1 cellular context compared by ENCODE assay signal in genomic region chr7:55571534-55572377, GRCh38.
TF ChIP-seq lines count a peak whose summit lies in the region.

No MANE protein-coding gene starts in this region.

TF ChIP-seq in K562, 482 proteins besides CTCF, POLR2A, EP300 and RAD21 (continued from another document and continues in another):
- TF ChIP-seq, protein P1, sequence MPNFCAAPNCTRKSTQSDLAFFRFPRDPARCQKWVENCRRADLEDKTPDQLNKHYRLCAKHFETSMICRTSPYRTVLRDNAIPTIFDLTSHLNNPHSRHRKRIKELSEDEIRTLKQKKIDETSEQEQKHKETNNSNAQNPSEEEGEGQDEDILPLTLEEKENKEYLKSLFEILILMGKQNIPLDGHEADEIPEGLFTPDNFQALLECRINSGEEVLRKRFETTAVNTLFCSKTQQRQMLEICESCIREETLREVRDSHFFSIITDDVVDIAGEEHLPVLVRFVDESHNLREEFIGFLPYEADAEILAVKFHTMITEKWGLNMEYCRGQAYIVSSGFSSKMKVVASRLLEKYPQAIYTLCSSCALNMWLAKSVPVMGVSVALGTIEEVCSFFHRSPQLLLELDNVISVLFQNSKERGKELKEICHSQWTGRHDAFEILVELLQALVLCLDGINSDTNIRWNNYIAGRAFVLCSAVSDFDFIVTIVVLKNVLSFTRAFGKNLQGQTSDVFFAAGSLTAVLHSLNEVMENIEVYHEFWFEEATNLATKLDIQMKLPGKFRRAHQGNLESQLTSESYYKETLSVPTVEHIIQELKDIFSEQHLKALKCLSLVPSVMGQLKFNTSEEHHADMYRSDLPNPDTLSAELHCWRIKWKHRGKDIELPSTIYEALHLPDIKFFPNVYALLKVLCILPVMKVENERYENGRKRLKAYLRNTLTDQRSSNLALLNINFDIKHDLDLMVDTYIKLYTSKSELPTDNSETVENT (CRISPR knock-in tag; IDR thresholded peaks at IDR 0.05) = no peak
- TF ChIP-seq ZSCAN29 (IDR thresholded peaks at IDR 0.05) (no peak), MCM2 (IDR thresholded peaks at IDR 0.05; ENCODE audit: low read depth) (no peak), ARID1B (IDR thresholded peaks at IDR 0.05) (0 out of 2 replicates have a peak, but pooled peaks have one; percentile 17), HDAC6 (IDR thresholded peaks at IDR 0.05; ENCODE audit: low read depth, low read length) (no peak), TGIF2 (CRISPR knock-in tag; IDR thresholded peaks at IDR 0.05) (no peak), BCOR (IDR thresholded peaks at IDR 0.05) (0 out of 2 replicates have a peak, but pooled peaks have one; percentile 25), KDM2B (CRISPR knock-in tag; IDR thresholded peaks at IDR 0.05) (no peak), JUNB (CRISPR knock-in tag; conservative IDR thresholded peaks at IDR 0.05) (no peak), ZNF311 (CRISPR knock-in tag; IDR thresholded peaks at IDR 0.05) (no peak), CEBPB (tag; IDR thresholded peaks at IDR 0.05) (no peak), FOSL1 (tag; conservative IDR thresholded peaks at IDR 0.05) (no peak), MED1 (CRISPR knock-in tag; IDR thresholded peaks at IDR 0.05; ENCODE audit: borderline replicate concordance) (no peak), DACH1 (IDR thresholded peaks at IDR 0.05; ENCODE audit: partially characterized antibody) (no peak), ADNP (tag; IDR thresholded peaks at IDR 0.05) (no peak), RAD51 (IDR thresholded peaks at IDR 0.05; ENCODE audit: borderline replicate concordance, low read depth) (no peak), ATF1 (CRISPR knock-in tag; IDR thresholded peaks at IDR 0.05) (no peak), ATF1 (tag; IDR thresholded peaks at IDR 0.05) (peak; percentile 50), HLTF (IDR thresholded peaks at IDR 0.05) (no peak), LCOR (CRISPR knock-in tag; IDR thresholded peaks at IDR 0.05) (no peak), ID3 (CRISPR knock-in tag; IDR thresholded peaks at IDR 0.05) (no peak), ID3 (tag; IDR thresholded peaks at IDR 0.05) (peak; percentile 78), FOXP4 (CRISPR knock-in tag; IDR thresholded peaks at IDR 0.05; ENCODE audit: borderline replicate concordance) (no peak), ZNF24 (IDR thresholded peaks at IDR 0.05) (no peak), CHCHD3 (CRISPR knock-in tag; IDR thresholded peaks at IDR 0.05) (no peak), ZNF347 (CRISPR knock-in tag; IDR thresholded peaks at IDR 0.05; ENCODE audit: low read depth) (no peak), SMARCE1 (IDR thresholded peaks at IDR 0.05) (peak; percentile 32; the same call in 1 of the 2 replicates), ZNF408 (CRISPR knock-in tag; IDR thresholded peaks at IDR 0.05; ENCODE audit: low read depth) (no peak), ZBTB8A (IDR thresholded peaks at IDR 0.05; ENCODE audit: partially characterized antibody) (no peak), ZNF12 (CRISPR knock-in tag; IDR thresholded peaks at IDR 0.05) (no peak), ETS1 (conservative IDR thresholded peaks at IDR 0.05; ENCODE audit: control insufficient read depth, low read depth, low read length) (no peak), ZNF280A (IDR thresholded peaks at IDR 0.05; ENCODE audit: low read depth, partially characterized antibody) (no peak), STAT5A (IDR thresholded peaks at IDR 0.05; ENCODE audit: borderline replicate concordance, low read length) (no peak), CBX1 (IDR thresholded peaks at IDR 0.05; ENCODE audit: low read depth) (no peak), PCBP1 (IDR thresholded peaks at IDR 0.05; ENCODE audit: low read depth, low read length, poor library complexity, severe bottlenecking) (peak; percentile 88), FOXJ3 (CRISPR knock-in tag; IDR thresholded peaks at IDR 0.05) (no peak), KDM4B (IDR thresholded peaks at IDR 0.05; ENCODE audit: borderline replicate concordance in 2 of 2, low read depth in 1 of 2) (no peak), KDM1A (IDR thresholded peaks at IDR 0.05) (0 out of 4 replicates have a peak, but pooled peaks of 1 of the 2 experiments have one; percentile 15), NCOA1 (IDR thresholded peaks at IDR 0.05; ENCODE audit: low read depth) (peak; percentile 39; the same call in 1 of the 2 replicates), CBX8 (IDR thresholded peaks at IDR 0.05; ENCODE audit: borderline replicate concordance, extremely low read depth, low read depth, low read length, poor library complexity, severe bottlenecking) (no peak), HNRNPH1 (optimal IDR thresholded peaks at IDR 0.05; ENCODE audit: low read depth, low read length) (no peak), ZKSCAN3 (CRISPR knock-in tag; IDR thresholded peaks at IDR 0.05) (no peak), ZNF586 (CRISPR knock-in tag; conservative IDR thresholded peaks at IDR 0.05) (no peak), MLX (CRISPR knock-in tag; conservative IDR thresholded peaks at IDR 0.05) (no peak), WHSC1 (IDR thresholded peaks at IDR 0.05; ENCODE audit: low read length) (no peak)
- TF ChIP-seq, protein P2, sequence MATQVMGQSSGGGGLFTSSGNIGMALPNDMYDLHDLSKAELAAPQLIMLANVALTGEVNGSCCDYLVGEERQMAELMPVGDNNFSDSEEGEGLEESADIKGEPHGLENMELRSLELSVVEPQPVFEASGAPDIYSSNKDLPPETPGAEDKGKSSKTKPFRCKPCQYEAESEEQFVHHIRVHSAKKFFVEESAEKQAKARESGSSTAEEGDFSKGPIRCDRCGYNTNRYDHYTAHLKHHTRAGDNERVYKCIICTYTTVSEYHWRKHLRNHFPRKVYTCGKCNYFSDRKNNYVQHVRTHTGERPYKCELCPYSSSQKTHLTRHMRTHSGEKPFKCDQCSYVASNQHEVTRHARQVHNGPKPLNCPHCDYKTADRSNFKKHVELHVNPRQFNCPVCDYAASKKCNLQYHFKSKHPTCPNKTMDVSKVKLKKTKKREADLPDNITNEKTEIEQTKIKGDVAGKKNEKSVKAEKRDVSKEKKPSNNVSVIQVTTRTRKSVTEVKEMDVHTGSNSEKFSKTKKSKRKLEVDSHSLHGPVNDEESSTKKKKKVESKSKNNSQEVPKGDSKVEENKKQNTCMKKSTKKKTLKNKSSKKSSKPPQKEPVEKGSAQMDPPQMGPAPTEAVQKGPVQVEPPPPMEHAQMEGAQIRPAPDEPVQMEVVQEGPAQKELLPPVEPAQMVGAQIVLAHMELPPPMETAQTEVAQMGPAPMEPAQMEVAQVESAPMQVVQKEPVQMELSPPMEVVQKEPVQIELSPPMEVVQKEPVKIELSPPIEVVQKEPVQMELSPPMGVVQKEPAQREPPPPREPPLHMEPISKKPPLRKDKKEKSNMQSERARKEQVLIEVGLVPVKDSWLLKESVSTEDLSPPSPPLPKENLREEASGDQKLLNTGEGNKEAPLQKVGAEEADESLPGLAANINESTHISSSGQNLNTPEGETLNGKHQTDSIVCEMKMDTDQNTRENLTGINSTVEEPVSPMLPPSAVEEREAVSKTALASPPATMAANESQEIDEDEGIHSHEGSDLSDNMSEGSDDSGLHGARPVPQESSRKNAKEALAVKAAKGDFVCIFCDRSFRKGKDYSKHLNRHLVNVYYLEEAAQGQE (CRISPR knock-in tag; IDR thresholded peaks at IDR 0.05; ENCODE audit: low read depth) = 0 out of 2 replicates have a peak, but pooled peaks have one; percentile 19
- TF ChIP-seq, protein P3, sequence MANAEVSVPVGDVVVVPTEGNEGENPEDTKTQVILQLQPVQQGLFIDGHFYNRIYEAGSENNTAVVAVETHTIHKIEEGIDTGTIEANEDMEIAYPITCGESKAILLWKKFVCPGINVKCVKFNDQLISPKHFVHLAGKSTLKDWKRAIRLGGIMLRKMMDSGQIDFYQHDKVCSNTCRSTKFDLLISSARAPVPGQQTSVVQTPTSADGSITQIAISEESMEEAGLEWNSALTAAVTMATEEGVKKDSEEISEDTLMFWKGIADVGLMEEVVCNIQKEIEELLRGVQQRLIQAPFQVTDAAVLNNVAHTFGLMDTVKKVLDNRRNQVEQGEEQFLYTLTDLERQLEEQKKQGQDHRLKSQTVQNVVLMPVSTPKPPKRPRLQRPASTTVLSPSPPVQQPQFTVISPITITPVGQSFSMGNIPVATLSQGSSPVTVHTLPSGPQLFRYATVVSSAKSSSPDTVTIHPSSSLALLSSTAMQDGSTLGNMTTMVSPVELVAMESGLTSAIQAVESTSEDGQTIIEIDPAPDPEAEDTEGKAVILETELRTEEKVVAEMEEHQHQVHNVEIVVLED (CRISPR knock-in tag; IDR thresholded peaks at IDR 0.05) = no peak
- TF ChIP-seq, protein P4, sequence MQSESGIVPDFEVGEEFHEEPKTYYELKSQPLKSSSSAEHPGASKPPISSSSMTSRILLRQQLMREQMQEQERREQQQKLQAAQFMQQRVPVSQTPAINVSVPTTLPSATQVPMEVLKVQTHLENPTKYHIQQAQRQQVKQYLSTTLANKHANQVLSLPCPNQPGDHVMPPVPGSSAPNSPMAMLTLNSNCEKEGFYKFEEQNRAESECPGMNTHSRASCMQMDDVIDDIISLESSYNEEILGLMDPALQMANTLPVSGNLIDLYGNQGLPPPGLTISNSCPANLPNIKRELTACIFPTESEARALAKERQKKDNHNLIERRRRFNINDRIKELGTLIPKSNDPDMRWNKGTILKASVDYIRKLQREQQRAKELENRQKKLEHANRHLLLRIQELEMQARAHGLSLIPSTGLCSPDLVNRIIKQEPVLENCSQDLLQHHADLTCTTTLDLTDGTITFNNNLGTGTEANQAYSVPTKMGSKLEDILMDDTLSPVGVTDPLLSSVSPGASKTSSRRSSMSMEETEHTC (IDR thresholded peaks at IDR 0.05) = no peak
- TF ChIP-seq, protein P5, sequence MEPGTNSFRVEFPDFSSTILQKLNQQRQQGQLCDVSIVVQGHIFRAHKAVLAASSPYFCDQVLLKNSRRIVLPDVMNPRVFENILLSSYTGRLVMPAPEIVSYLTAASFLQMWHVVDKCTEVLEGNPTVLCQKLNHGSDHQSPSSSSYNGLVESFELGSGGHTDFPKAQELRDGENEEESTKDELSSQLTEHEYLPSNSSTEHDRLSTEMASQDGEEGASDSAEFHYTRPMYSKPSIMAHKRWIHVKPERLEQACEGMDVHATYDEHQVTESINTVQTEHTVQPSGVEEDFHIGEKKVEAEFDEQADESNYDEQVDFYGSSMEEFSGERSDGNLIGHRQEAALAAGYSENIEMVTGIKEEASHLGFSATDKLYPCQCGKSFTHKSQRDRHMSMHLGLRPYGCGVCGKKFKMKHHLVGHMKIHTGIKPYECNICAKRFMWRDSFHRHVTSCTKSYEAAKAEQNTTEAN (CRISPR knock-in tag; IDR thresholded peaks at IDR 0.05) = no peak
- TF ChIP-seq, protein P6, sequence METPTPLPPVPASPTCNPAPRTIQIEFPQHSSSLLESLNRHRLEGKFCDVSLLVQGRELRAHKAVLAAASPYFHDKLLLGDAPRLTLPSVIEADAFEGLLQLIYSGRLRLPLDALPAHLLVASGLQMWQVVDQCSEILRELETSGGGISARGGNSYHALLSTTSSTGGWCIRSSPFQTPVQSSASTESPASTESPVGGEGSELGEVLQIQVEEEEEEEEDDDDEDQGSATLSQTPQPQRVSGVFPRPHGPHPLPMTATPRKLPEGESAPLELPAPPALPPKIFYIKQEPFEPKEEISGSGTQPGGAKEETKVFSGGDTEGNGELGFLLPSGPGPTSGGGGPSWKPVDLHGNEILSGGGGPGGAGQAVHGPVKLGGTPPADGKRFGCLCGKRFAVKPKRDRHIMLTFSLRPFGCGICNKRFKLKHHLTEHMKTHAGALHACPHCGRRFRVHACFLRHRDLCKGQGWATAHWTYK (CRISPR knock-in tag; IDR thresholded peaks at IDR 0.05) = no peak
